Comparison of ENCODE assay signal across 24 cellular contexts in the genomic region with DNA sequence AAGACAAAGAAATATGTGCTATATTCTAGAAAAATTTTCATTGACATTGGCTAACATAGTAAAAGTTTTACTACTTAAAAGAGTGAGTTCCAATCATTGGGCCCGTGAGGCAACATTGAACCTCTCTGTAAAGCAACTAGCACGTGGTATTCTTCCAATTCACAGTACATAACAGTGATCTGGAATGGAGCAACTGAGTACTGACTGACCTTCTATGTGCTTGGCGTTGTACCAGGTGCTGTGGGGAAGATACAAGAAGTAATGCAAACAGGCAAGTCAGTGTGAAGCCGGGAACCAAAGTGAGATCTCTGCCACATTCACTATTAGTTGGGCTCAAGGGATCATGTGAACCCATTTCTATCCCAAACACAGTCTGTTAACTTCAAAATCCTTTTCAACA.
"Had no signal": no experiment of that assay in that cellular context is flagged by ENCODE, and none has a peak within 500 bp of the region (broad histone marks: within the 10 kb centered on the region; RNA-seq: fewer than 3 reads in every experiment).

No MANE protein-coding gene starts in this region.

- DNase-seq: colonic mucosa; cortex of kidney; effector CD8-positive, alpha-beta T cell; effector memory CD8-positive, alpha-beta T cell; endodermal cell; erythroblast; esophagus squamous epithelium; foreskin fibroblast; foreskin melanocyte; gastrocnemius medialis; glutamatergic neuron; head of caudate nucleus; hypothalamus; immature natural killer cell; islet precursor cell; kidney; kidney glomerular epithelial cell; left colon; left ventricle myocardium inferior; lower lobe of right lung; mesenchymal stem cell; mucosa of descending colon had no signal

- ATAC-seq: effector memory CD8-positive, alpha-beta T cell; esophagus mucosa; gastrocnemius medialis; left colon; left lobe of liver; lower lobe of right lung; mucosa of descending colon had no signal
